In the genomic region with DNA sequence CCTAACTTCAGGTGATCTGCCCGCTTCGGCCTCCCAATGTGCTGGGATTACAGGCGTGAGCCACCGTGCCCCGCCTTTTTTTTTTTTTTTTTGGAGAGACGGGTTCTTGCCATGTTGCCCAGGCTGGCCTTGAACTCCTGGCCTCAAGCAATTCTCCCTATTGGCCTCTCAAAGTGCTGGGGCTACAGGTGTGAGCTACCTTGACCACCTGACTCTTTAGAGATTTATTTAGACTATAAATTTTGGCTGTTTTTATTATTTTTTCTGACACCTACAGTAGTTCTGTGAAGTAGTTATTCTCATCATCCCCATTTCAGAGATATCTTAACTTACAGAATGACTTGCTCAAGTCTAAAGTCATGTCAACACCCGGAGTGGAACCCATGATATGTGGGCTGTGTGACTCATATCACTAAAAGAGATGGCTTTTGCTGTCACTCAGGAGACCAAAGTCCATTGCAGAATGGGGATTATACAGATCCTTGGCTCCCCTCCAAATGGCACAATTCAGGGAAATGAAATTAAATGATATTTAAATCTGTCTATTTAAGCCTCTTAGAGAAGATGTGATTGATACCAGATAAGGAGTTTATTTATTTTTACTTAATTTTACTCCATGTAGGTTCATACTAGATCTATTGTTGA, we compare ENCODE assay signal across 8 cellular contexts.
DNase-seq lines count a peak whose midpoint lies in the region; ATAC-seq, FAIRE-seq and TF ChIP-seq lines count a peak whose summit lies in the region.

No MANE protein-coding gene starts in this region.

- CTCF ChIA-PET in GM12878 (lab: Yijun Ruan, JAX): interaction anchor here (0.8 kb wide), 1 partner anchor 17 kb away, joined by 3 read pairs; no protein-coding TSS in a partner anchor

- peak; percentile 89 to 97 for TF ChIP-seq EP300 in GM12878 (IDR thresholded peaks at IDR 0.05; ENCODE audit: borderline replicate concordance in 1 of 2, control insufficient read depth in 1 of 2, low read depth in 2 of 2, low read length in 2 of 2)

- no peak overlapping the region for H3K4me3 ChIP-seq in GM12878
- H3K4me3 ChIP-seq in ascending aorta: no peak overlapping the region
- no peak overlapping the region for H3K4me3 ChIP-seq in aorta (ENCODE audit: low read length in 2 of 2)
- no peak overlapping the region for H3K4me3 ChIP-seq in dorsolateral prefrontal cortex

- no peaks in the 10 kb centered on the region for H3K9me3 ChIP-seq in GM12878 (replicated peaks; ENCODE audit: control insufficient read depth, insufficient read depth, low read length)
- no peaks in the 10 kb centered on the region for H3K9me3 ChIP-seq in ascending aorta
- no peaks in the 10 kb centered on the region for H3K9me3 ChIP-seq in aorta (ENCODE audit: control insufficient read depth, low read length)

- peak; percentile 74 for FAIRE-seq in GM12878 (lab: Jason Lieb, UNC)

- WGBS in GM12878 (ENCODE audit: insufficient coverage, insufficient replicate concordance, low lambda C conversion rate, missing lambda C conversion rate): 34% methylated on average over 7 of the region's 7 CpGs
- WGBS in aorta, 2 donors: 83 to 88% methylated on average over 5 to 7 of the region's 7 CpGs

- SMC1A ChIA-PET in GM12878 (lab: Charles Lee; ENCODE audit: uncharacterized antibody, unreplicated experiment): interaction anchor here (0.9 to 2.3 kb wide), 7 partner anchors 8 to 380 kb away, joined by 3 to 11 read pairs (median 3); a partner anchor contains a TSS

- H3K36me3 ChIP-seq in GM12878 (ENCODE audit: control insufficient read depth in 2 of 2, insufficient read depth in 2 of 2, low read length in 1 of 2): no peaks in the 10 kb centered on the region
- H3K36me3 ChIP-seq in ascending aorta: no peaks in the 10 kb centered on the region
- no peaks in the 10 kb centered on the region for H3K36me3 ChIP-seq in aorta (ENCODE audit: control insufficient read depth in 1 of 2, insufficient read depth in 2 of 2, low read length in 1 of 2)

- no peaks in the 10 kb centered on the region for H4K20me1 ChIP-seq in GM12878 (ENCODE audit: control insufficient read depth, insufficient read depth)

- H2AFZ ChIP-seq in GM12878 (ENCODE audit: control insufficient read depth, low read depth, low read length): no peak overlapping the region

- DNase-seq in COLO668 (lab: John Stamatoyannopoulos, UW; ENCODE audit: unreplicated experiment): peak; percentile 38
- DNase-seq in GM19238 (ENCODE audit: insufficient read length, low spot score): peak; percentile 16
- peak; percentile 56 for DNase-seq in GM12878 (ENCODE audit: low read depth, low spot score)
- DNase-seq in ascending aorta (ENCODE audit: low spot score in 2 of 2): no peak
- no peak for DNase-seq in aorta
- DNase-seq in NCI-H128 (lab: John Stamatoyannopoulos, UW; ENCODE audit: unreplicated experiment): no peak
- DNase-seq in dorsolateral prefrontal cortex: no peak

- no TSS peak for BruUV-seq in GM12878 (replicated peaks; lab: Mats Ljungman, UMichigan)

- no peak for TF ChIP-seq RAD21 in GM12878 (IDR thresholded peaks at IDR 0.05; ENCODE audit: insufficient read depth, low read depth, low read length)

- H3K4me1 ChIP-seq in GM12878 (ENCODE audit: control insufficient read depth, insufficient read depth, low read length) (peaks cover 5% of the 10 kb centered on the region; the same call in 1 of the 2 replicates), ascending aorta (no peaks in the 10 kb centered on the region), aorta (ENCODE audit: control insufficient read depth in 1 of 2, insufficient read depth in 2 of 2, low read length in 2 of 2) (no peaks in the 10 kb centered on the region)

- intact Hi-C loops in GM12878 (cut with micrococcal nuclease; ENCODE audit: unreplicated experiment) (loop anchor here (5.0 kb wide), 1 partner anchor 92 kb away; a partner anchor contains a TSS), ascending aorta (cut with DNase I) (no loop called here), aorta (cut with DNase I) (no loop called here), dorsolateral prefrontal cortex (cut with DNase I) (no loop called here)

- H3K27ac ChIP-seq in GM12878 (ENCODE audit: control insufficient read depth, insufficient read depth): no peak overlapping the region
- no peak overlapping the region for H3K27ac ChIP-seq in ascending aorta
- H3K27ac ChIP-seq in aorta (ENCODE audit: low read depth in 1 of 2, low read length in 2 of 2): no peak overlapping the region
- H3K27ac ChIP-seq in dorsolateral prefrontal cortex: no peak overlapping the region

- no peaks in the 10 kb centered on the region for H3K27me3 ChIP-seq in GM12878 (replicated peaks in 1 of 2; ENCODE audit: control insufficient read depth in 2 of 2, insufficient read depth in 2 of 2, low read length in 1 of 2)
- no peaks in the 10 kb centered on the region for H3K27me3 ChIP-seq in ascending aorta
- no peaks in the 10 kb centered on the region for H3K27me3 ChIP-seq in aorta (ENCODE audit: control insufficient read depth in 1 of 2, insufficient read depth in 2 of 2, low read length in 1 of 2)
- H3K27me3 ChIP-seq in dorsolateral prefrontal cortex: peaks cover 0 to 11% (median 0%) of the 10 kb centered on the region in 45 donors

- ATAC-seq in HG03064 (IDR thresholded peaks at IDR 0.05; ENCODE audit: low read depth, unreplicated experiment) (peak; percentile 82), GM12878 (peak; percentile 95), aorta (ENCODE audit: low FRiP score) (no peak)

- no peaks in the 10 kb centered on the region for H3K79me2 ChIP-seq in GM12878 (ENCODE audit: control insufficient read depth, insufficient read depth, low read length)

- no peak overlapping the region; the same call in 1 of the 2 replicates for H3K4me2 ChIP-seq in GM12878 (ENCODE audit: control insufficient read depth, insufficient read depth)

- in situ Hi-C loops in GM12878 (cut with MboI): no loop called here

- RAD21 ChIA-PET in GM12878 (lab: Charles Lee; ENCODE audit: unreplicated experiment): interaction anchor here (1.4 to 2.1 kb wide), 2 partner anchors 93 to 371 kb away, joined by 3 to 5 read pairs; a partner anchor contains a TSS

- H3K9ac ChIP-seq in GM12878 (ENCODE audit: control insufficient read depth, insufficient read depth, low read length): no peak overlapping the region

- TF ChIP-seq CTCF in GM12878 (IDR thresholded peaks at IDR 0.05 in 2 of 3, conservative IDR thresholded peaks at IDR 0.05 in 1 of 3; ENCODE audit: control insufficient read depth in 2 of 3, extremely low read depth in 1 of 3, insufficient read depth in 1 of 3, low read depth in 3 of 3, low read length in 3 of 3) (no peak), ascending aorta (IDR thresholded peaks at IDR 0.05) (no peak), dorsolateral prefrontal cortex (IDR thresholded peaks at IDR 0.05 in 54 of 56, conservative IDR thresholded peaks at IDR 0.05 in 2 of 56; ENCODE audit: low read depth in 1 of 56, partially characterized antibody in 56 of 56) (no peak)

- POLR2A ChIA-PET in GM12878 (lab: Charles Lee): interaction anchor here (0.6 kb wide), 1 partner anchor 356 kb away, joined by 3 read pairs; no protein-coding TSS in a partner anchor

- TF ChIP-seq POLR2A in GM12878 (IDR thresholded peaks at IDR 0.05; ENCODE audit: low read depth, low read length): no peak

TF ChIP-seq in GM12878, 131 proteins besides CTCF, POLR2A, EP300 and RAD21 (continues in another document):
- TF ChIP-seq SIN3A (IDR thresholded peaks at IDR 0.05; ENCODE audit: low read depth, low read length) (no peak), RBBP5 (conservative IDR thresholded peaks at IDR 0.05) (no peak), TCF12 (IDR thresholded peaks at IDR 0.05; ENCODE audit: low read depth, low read length) (no peak), ZNF622 (IDR thresholded peaks at IDR 0.05) (no peak), RCOR1 (conservative IDR thresholded peaks at IDR 0.05; ENCODE audit: low read depth, low read length) (peak; percentile 79; the same call in 1 of the 2 replicates), IKZF1 (conservative IDR thresholded peaks at IDR 0.05) (peak; percentile 88), SUPT20H (IDR thresholded peaks at IDR 0.05; ENCODE audit: borderline replicate concordance, control insufficient read depth, low read depth, low read length) (no peak)
- TF ChIP-seq, protein P1, sequence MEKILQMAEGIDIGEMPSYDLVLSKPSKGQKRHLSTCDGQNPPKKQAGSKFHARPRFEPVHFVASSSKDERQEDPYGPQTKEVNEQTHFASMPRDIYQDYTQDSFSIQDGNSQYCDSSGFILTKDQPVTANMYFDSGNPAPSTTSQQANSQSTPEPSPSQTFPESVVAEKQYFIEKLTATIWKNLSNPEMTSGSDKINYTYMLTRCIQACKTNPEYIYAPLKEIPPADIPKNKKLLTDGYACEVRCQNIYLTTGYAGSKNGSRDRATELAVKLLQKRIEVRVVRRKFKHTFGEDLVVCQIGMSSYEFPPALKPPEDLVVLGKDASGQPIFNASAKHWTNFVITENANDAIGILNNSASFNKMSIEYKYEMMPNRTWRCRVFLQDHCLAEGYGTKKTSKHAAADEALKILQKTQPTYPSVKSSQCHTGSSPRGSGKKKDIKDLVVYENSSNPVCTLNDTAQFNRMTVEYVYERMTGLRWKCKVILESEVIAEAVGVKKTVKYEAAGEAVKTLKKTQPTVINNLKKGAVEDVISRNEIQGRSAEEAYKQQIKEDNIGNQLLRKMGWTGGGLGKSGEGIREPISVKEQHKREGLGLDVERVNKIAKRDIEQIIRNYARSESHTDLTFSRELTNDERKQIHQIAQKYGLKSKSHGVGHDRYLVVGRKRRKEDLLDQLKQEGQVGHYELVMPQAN (conservative IDR thresholded peaks at IDR 0.05): no peak; the same call in 1 of the 2 replicates
- TF ChIP-seq, protein P2, sequence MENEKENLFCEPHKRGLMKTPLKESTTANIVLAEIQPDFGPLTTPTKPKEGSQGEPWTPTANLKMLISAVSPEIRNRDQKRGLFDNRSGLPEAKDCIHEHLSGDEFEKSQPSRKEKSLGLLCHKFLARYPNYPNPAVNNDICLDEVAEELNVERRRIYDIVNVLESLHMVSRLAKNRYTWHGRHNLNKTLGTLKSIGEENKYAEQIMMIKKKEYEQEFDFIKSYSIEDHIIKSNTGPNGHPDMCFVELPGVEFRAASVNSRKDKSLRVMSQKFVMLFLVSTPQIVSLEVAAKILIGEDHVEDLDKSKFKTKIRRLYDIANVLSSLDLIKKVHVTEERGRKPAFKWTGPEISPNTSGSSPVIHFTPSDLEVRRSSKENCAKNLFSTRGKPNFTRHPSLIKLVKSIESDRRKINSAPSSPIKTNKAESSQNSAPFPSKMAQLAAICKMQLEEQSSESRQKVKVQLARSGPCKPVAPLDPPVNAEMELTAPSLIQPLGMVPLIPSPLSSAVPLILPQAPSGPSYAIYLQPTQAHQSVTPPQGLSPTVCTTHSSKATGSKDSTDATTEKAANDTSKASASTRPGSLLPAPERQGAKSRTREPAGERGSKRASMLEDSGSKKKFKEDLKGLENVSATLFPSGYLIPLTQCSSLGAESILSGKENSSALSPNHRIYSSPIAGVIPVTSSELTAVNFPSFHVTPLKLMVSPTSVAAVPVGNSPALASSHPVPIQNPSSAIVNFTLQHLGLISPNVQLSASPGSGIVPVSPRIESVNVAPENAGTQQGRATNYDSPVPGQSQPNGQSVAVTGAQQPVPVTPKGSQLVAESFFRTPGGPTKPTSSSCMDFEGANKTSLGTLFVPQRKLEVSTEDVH (IDR thresholded peaks at IDR 0.05; ENCODE audit: low read depth, partially characterized antibody): no peak

Comparison
In these comparisons a context has a peak if more than half of its experiments do, and no peak if none do; other contexts are left out.
1. DNase-seq: peak in COLO668 (single experiment), GM19238 (single experiment) and GM12878 (single experiment); none in ascending aorta (0 of 2), aorta (0 of 2), NCI-H128 (single experiment) and dorsolateral prefrontal cortex (0 of 10).